31 cellular contexts compared by ENCODE assay signal in the genomic region with DNA sequence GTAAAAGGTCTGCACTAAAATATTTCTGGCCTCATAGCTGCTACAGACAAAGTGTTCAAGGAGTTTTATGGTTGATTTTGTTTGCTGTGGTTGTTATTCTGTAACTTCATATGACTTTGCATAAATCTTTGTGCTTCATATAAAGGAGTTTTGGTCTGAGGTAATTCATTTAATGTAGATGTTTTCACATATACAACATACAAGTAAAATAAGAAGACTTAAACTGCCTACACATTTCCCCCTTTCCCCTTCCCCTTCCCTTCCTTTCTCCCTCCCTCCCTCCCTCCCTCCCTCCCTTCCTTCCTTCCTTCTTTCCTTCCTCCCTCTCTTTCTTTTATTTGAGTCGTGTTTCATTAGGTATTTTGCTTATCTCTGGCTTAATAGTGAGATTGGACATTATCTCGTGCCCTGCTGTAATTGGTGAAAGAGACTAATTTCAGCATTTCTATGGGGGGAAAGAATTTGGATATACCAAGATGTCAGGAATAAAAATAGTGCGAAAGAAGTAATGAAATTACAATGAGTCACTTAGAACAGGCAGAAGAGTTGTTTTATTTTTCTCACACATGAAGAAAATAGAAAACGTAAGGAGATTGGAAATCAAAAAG.
"Had no signal": no experiment of that assay in that cellular context is flagged by ENCODE, and none has a peak within 500 bp of the region (broad histone marks: within the 10 kb centered on the region; RNA-seq: fewer than 3 reads in every experiment).

No MANE protein-coding gene starts in this region.

- H3K9me3 Mint-ChIP-seq: nephron; neural progenitor cell; stimulated activated memory B cell treated with anti-CD40 and anti-IgM and Interleukin-4, amounts not matched to agents 10 μg/mL and 1 μg/mL and 100 μg/mL, for 72 hours had no signal

- H3K4me2 ChIP-seq: neural progenitor cell, smooth muscle cell had no signal

- H3K9me3 ChIP-seq: ovary, psoas muscle, spleen, suprapubic skin, testis, tibial artery, transverse colon, upper lobe of right lung, uterus had no signal

- H3K27ac ChIP-seq: neural progenitor cell, ovary, parathyroid adenoma, psoas muscle, skin epidermis, spleen, suprapubic skin, testis, tibial artery, transverse colon, upper lobe of right lung, uterus had no signal

- H3K36me3 ChIP-seq: neural progenitor cell, ovary, spleen, suprapubic skin, tibial artery, transverse colon, upper lobe of right lung, uterus had no signal

- H3K4me3 ChIP-seq: neural progenitor cell, ovary, psoas muscle, skin epidermis, smooth muscle cell, spleen, suprapubic skin, testis, tibial artery, transverse colon, upper lobe of right lung, uterus had no signal

- ATAC-seq: natural killer cell; psoas muscle; right cardiac atrium; sciatic nerve; stimulated activated memory B cell treated with anti-CD40 and anti-IgM and Interleukin-4, amounts not matched to agents 10 μg/mL and 1 μg/mL and 100 μg/mL, for 72 hours; stimulated activated naive CD8-positive, alpha-beta T cell treated with anti-CD3 and anti-CD28 coated beads, Interleukin-15, amount 100 ng/mL, for 72 hours; stimulated activated naive CD8-positive, alpha-beta T cell treated with anti-CD3 and anti-CD28 coated beads, Interleukin-15, Interleukin-2, amounts not matched to agents 100 U/mL and 50 U/mL, for 24 hours; upper lobe of right lung had no signal

- DNase-seq: natural killer cell; occipital lobe; ovary; posterior cingulate gyrus; psoas muscle; right cardiac atrium; spleen; stimulated activated CD4-positive, alpha-beta T cell treated with anti-CD3 and anti-CD28 coated beads, Interleukin-12 subunit alpha, Interleukin-12 subunit beta, amount 100 ng/mL, for 4 hours; stimulated activated CD4-positive, alpha-beta T cell treated with anti-CD3 and anti-CD28 coated beads, Interleukin-1b, Interleukin-23, amount 100 ng/mL, for 48 hours; stimulated activated CD4-positive, alpha-beta T cell treated with anti-CD3 and anti-CD28 coated beads, Interleukin-4, amount 100 ng/mL, for 1 hour; stimulated activated CD4-positive, alpha-beta T cell treated with anti-CD3 and anti-CD28 coated beads, Interleukin-4, amount 100 ng/mL, for 4 hours; stimulated activated CD8-positive, alpha-beta memory T cell treated with anti-CD3 and anti-CD28 coated beads, Interleukin-4, amount 100 ng/mL, for 48 hours; stimulated activated naive CD4-positive, alpha-beta T cell; stimulated activated naive CD8-positive, alpha-beta T cell treated with anti-CD3 and anti-CD28 coated beads, Interleukin-15, amount 100 ng/mL, for 72 hours; stimulated activated naive CD8-positive, alpha-beta T cell treated with anti-CD3 and anti-CD28 coated beads, Interleukin-15, Interleukin-2, amounts not matched to agents 100 U/mL and 50 U/mL, for 24 hours; substantia nigra; testis; tibial artery; transverse colon; upper lobe of right lung; uterus had no signal

- H3K9ac ChIP-seq: neural progenitor cell, parathyroid adenoma had no signal

- H3K27me3 Mint-ChIP-seq: progenitor cell of endocrine pancreas; stimulated activated memory B cell treated with anti-CD40 and anti-IgM and Interleukin-4, amounts not matched to agents 10 μg/mL and 1 μg/mL and 100 μg/mL, for 72 hours; stimulated activated naive CD8-positive, alpha-beta T cell treated with anti-CD3 and anti-CD28 coated beads, Interleukin-15, amount 100 ng/mL, for 72 hours; type B pancreatic cell had no signal

- H3K27ac Mint-ChIP-seq: natural killer cell; nephron; neural progenitor cell; progenitor cell of endocrine pancreas; stimulated activated memory B cell treated with anti-CD40 and anti-IgM and Interleukin-4, amounts not matched to agents 10 μg/mL and 1 μg/mL and 100 μg/mL, for 72 hours; stimulated activated naive CD8-positive, alpha-beta T cell treated with anti-CD3 and anti-CD28 coated beads, Interleukin-15, amount 100 ng/mL, for 72 hours; type B pancreatic cell had no signal

- H3K36me3 Mint-ChIP-seq: natural killer cell; neural progenitor cell; stimulated activated memory B cell treated with anti-CD40 and anti-IgM and Interleukin-4, amounts not matched to agents 10 μg/mL and 1 μg/mL and 100 μg/mL, for 72 hours; type B pancreatic cell had no signal

- H3K4me1 ChIP-seq: neural progenitor cell, parathyroid adenoma, psoas muscle, spleen, suprapubic skin, testis, tibial artery, transverse colon, upper lobe of right lung, uterus had no signal

- H3K4me3 Mint-ChIP-seq: natural killer cell; nephron; neural progenitor cell; stimulated activated memory B cell treated with anti-CD40 and anti-IgM and Interleukin-4, amounts not matched to agents 10 μg/mL and 1 μg/mL and 100 μg/mL, for 72 hours; stimulated activated naive CD8-positive, alpha-beta T cell treated with anti-CD3 and anti-CD28 coated beads, Interleukin-15, amount 100 ng/mL, for 72 hours; type B pancreatic cell had no signal

- H3K79me2 ChIP-seq: parathyroid adenoma had no signal

- H3K4me1 Mint-ChIP-seq: natural killer cell; nephron; neural progenitor cell; stimulated activated memory B cell treated with anti-CD40 and anti-IgM and Interleukin-4, amounts not matched to agents 10 μg/mL and 1 μg/mL and 100 μg/mL, for 72 hours; stimulated activated naive CD8-positive, alpha-beta T cell treated with anti-CD3 and anti-CD28 coated beads, Interleukin-15, amount 100 ng/mL, for 72 hours had no signal

- H3K27me3 ChIP-seq: neural progenitor cell, ovary, spleen, suprapubic skin, testis, tibial artery, transverse colon, upper lobe of right lung, uterus had no signal

- H2AFZ ChIP-seq: neural progenitor cell, parathyroid adenoma had no signal
